ENCODE assay signal across 1 cellular context in genomic region chr7:150961510-150962284, GRCh38.
TF ChIP-seq lines count a peak whose summit lies in the region.

No MANE protein-coding gene starts in this region.

TF ChIP-seq in K562, 482 proteins besides CTCF, POLR2A, EP300 and RAD21 (continued from another document and continues in another):
- TF ChIP-seq ZBTB5 (IDR thresholded peaks at IDR 0.05) = no peak
- no peak for TF ChIP-seq MAFG (tag; conservative IDR thresholded peaks at IDR 0.05)
- no peak for TF ChIP-seq IRF2 (CRISPR knock-in tag; IDR thresholded peaks at IDR 0.05)
- no peak; the same call in 1 of the 2 replicates for TF ChIP-seq ZSCAN32 (CRISPR knock-in tag; IDR thresholded peaks at IDR 0.05)
- no peak for TF ChIP-seq BRF2 (IDR thresholded peaks at IDR 0.05; ENCODE audit: borderline replicate concordance, insufficient read depth, insufficient read length)
- no peak for TF ChIP-seq ZNF212 (CRISPR knock-in tag; IDR thresholded peaks at IDR 0.05)
- no peak for TF ChIP-seq GTF2B (IDR thresholded peaks at IDR 0.05; ENCODE audit: extremely low read depth, insufficient read length)
- no peak for TF ChIP-seq ZNF609 (CRISPR knock-in tag; IDR thresholded peaks at IDR 0.05; ENCODE audit: borderline replicate concordance)
- no peak for TF ChIP-seq ZKSCAN3 (CRISPR knock-in tag; IDR thresholded peaks at IDR 0.05)
- no peak for TF ChIP-seq E2F8 (IDR thresholded peaks at IDR 0.05; ENCODE audit: low read depth, partially characterized antibody)
- no peak for TF ChIP-seq CHD1 (IDR thresholded peaks at IDR 0.05; ENCODE audit: low read length)
- 0 out of 2 replicates have a peak, but pooled peaks have one; percentile 1 for TF ChIP-seq RHOXF2B (CRISPR knock-in tag; conservative IDR thresholded peaks at IDR 0.05)
- no peak for TF ChIP-seq HDAC3 (IDR thresholded peaks at IDR 0.05; ENCODE audit: borderline replicate concordance, partially characterized antibody)
- TF ChIP-seq CBFA2T2 (conservative IDR thresholded peaks at IDR 0.05) = peak; percentile 36
- TF ChIP-seq HMGN3 (IDR thresholded peaks at IDR 0.05; ENCODE audit: borderline replicate concordance, extremely low read depth, insufficient read length, low read depth, low read length) = peak; percentile 30
- no peak for TF ChIP-seq BCL6 (CRISPR knock-in tag; IDR thresholded peaks at IDR 0.05)
- no peak for TF ChIP-seq MBD2 (IDR thresholded peaks at IDR 0.05; ENCODE audit: borderline replicate concordance, low read depth)
- no peak for TF ChIP-seq HMBOX1 (IDR thresholded peaks at IDR 0.05)
- TF ChIP-seq FOXA1 (IDR thresholded peaks at IDR 0.05; ENCODE audit: borderline replicate concordance) = no peak
- no peak for TF ChIP-seq TRIM28 (IDR thresholded peaks at IDR 0.05)
- TF ChIP-seq ZBTB2 (IDR thresholded peaks at IDR 0.05) = peak; percentile 54; the same call in 1 of the 2 replicates
- 0 out of 2 replicates have a peak, but pooled peaks have one; percentile 0 for TF ChIP-seq USF1 (CRISPR knock-in tag; IDR thresholded peaks at IDR 0.05)
- no peak for TF ChIP-seq LARP7 (IDR thresholded peaks at IDR 0.05)
- TF ChIP-seq CBX5 (IDR thresholded peaks at IDR 0.05; ENCODE audit: borderline replicate concordance, low read depth) = no peak
- no peak for TF ChIP-seq KDM1A (IDR thresholded peaks at IDR 0.05)
- TF ChIP-seq CHAMP1 (IDR thresholded peaks at IDR 0.05) = no peak
- no peak for TF ChIP-seq KDM2B (CRISPR knock-in tag; IDR thresholded peaks at IDR 0.05)
- no peak for TF ChIP-seq SPI1 (IDR thresholded peaks at IDR 0.05; ENCODE audit: borderline replicate concordance, low read depth, low read length)
- TF ChIP-seq NFE2 (IDR thresholded peaks at IDR 0.05; ENCODE audit: low read depth) = no peak
- no peak for TF ChIP-seq CCAR2 (IDR thresholded peaks at IDR 0.05; ENCODE audit: low read depth, low read length)
- TF ChIP-seq RNF219 (CRISPR knock-in tag; IDR thresholded peaks at IDR 0.05) = no peak
- no peak for TF ChIP-seq ETS1 (conservative IDR thresholded peaks at IDR 0.05; ENCODE audit: control insufficient read depth, low read depth, low read length)
- TF ChIP-seq PHF21A (IDR thresholded peaks at IDR 0.05; ENCODE audit: borderline replicate concordance, low read depth) = no peak
- no peak for TF ChIP-seq HMGXB4 (CRISPR knock-in tag; IDR thresholded peaks at IDR 0.05)
